ENCODE assay signal across 8 cellular contexts in genomic region chr2:58428286-58428552, GRCh38.
A peak's percentile ranks its signal among the peaks of the same experiment; 100 is the strongest.
DNase-seq lines count a peak whose midpoint lies in the region; ATAC-seq and TF ChIP-seq lines count a peak whose summit lies in the region.
"Had no signal": no experiment of that assay in that cellular context is flagged by ENCODE, and none has a peak within 500 bp of the region (broad histone marks: within the 10 kb centered on the region; RNA-seq: fewer than 3 reads in every experiment).

No MANE protein-coding gene starts in this region.

- in situ Hi-C loops in GM13977 (cut with MboI; ENCODE audit: low pct_unique_long_range_greater_than_20kb, low sequenced_read_pairs, unreplicated experiment): no loop called here

- peak; percentile 49 for ATAC-seq in HG03439 (IDR thresholded peaks at IDR 0.05; ENCODE audit: unreplicated experiment)
- ATAC-seq in right cardiac atrium: peak in 1 of 2 donors; percentile 40
- ATAC-seq in stimulated activated naive CD8-positive, alpha-beta T cell treated with anti-CD3 and anti-CD28 coated beads, Interleukin-15, amount 100 ng/mL, for 72 hours: no peak

- H3K9me3 Mint-ChIP-seq in stimulated activated naive CD8-positive, alpha-beta T cell treated with anti-CD3 and anti-CD28 coated beads, Interleukin-15, amount 100 ng/mL, for 72 hours: no peaks in the 10 kb centered on the region

- H3K9me3 ChIP-seq in right cardiac atrium (ENCODE audit: control insufficient read depth, low read length): no peaks in the 10 kb centered on the region

- no peak for TF ChIP-seq CTCF in GM13977 (IDR thresholded peaks at IDR 0.05; ENCODE audit: extremely low read depth, insufficient read depth, missing control alignments)

- WGBS in right cardiac atrium: under 1% methylated on average over 37 of the region's 37 CpGs

- no peak overlapping the region for H3K27ac ChIP-seq in right cardiac atrium (ENCODE audit: low read length)
- H3K27ac ChIP-seq: VCaP had no signal

- H3K27me3 Mint-ChIP-seq in stimulated activated naive CD8-positive, alpha-beta T cell treated with anti-CD3 and anti-CD28 coated beads, Interleukin-15, amount 100 ng/mL, for 72 hours: peaks cover 46% of the 10 kb centered on the region

- DNase-seq in GM13977 (ENCODE audit: low spot score): peak; percentile 52
- DNase-seq in SW480 (ENCODE audit: low spot score): peak; percentile 33
- DNase-seq in right cardiac atrium: no peak
- no peak for DNase-seq in stimulated activated naive CD8-positive, alpha-beta T cell treated with anti-CD3 and anti-CD28 coated beads, Interleukin-15, amount 100 ng/mL, for 72 hours
- no peak for DNase-seq in ureter (ENCODE audit: low spot score)
- no peak for DNase-seq in central memory CD4-positive, alpha-beta T cell

- intact Hi-C loops in right cardiac atrium (cut with DNase I): no loop called here

- no peak overlapping the region for H3K27ac Mint-ChIP-seq in stimulated activated naive CD8-positive, alpha-beta T cell treated with anti-CD3 and anti-CD28 coated beads, Interleukin-15, amount 100 ng/mL, for 72 hours

- H3K4me1 Mint-ChIP-seq in stimulated activated naive CD8-positive, alpha-beta T cell treated with anti-CD3 and anti-CD28 coated beads, Interleukin-15, amount 100 ng/mL, for 72 hours: peaks cover 12% of the 10 kb centered on the region

- peak overlapping the region; percentile 67 for H3K4me3 ChIP-seq in right cardiac atrium (ENCODE audit: low read length)

- H3K4me3 Mint-ChIP-seq in stimulated activated naive CD8-positive, alpha-beta T cell treated with anti-CD3 and anti-CD28 coated beads, Interleukin-15, amount 100 ng/mL, for 72 hours: peak overlapping the region; percentile 78 to 82

- no peaks in the 10 kb centered on the region for H3K27me3 ChIP-seq in right cardiac atrium (ENCODE audit: control insufficient read depth, insufficient read depth)

- H3K4me1 ChIP-seq in right cardiac atrium (ENCODE audit: control insufficient read depth, insufficient read depth, low read length): no peaks in the 10 kb centered on the region

Comparison
In these comparisons a context has a peak if more than half of its experiments do, and no peak if none do; other contexts are left out.
1. DNase-seq: peak in GM13977 (single experiment) and SW480 (single experiment); none in right cardiac atrium (0 of 3), stimulated activated naive CD8-positive, alpha-beta T cell treated with anti-CD3 and anti-CD28 coated beads, Interleukin-15, amount 100 ng/mL, for 72 hours (0 of 2), ureter (single experiment) and central memory CD4-positive, alpha-beta T cell (single experiment).